In the genomic region with DNA sequence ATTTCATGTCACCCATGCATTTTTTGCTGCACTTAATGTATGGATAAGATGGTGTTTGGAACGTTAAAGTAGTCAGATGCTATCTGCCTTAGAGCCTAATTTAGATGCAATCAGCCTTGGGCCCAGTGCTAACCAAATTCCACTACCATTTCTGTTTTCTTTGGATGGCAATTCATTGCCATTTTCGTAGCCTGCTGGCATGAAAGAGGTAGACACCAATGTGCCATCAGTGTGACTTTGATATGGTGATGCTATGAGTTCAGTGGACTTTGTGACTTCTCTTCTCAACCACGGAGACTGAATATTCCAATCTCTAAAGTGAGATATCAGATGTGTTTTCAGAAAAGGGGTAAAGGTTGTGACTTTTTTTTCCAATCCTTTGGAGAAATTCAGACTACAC, we compare ENCODE assay signal across 1 cellular context.
TF ChIP-seq lines count a peak whose summit lies in the region.

No MANE protein-coding gene starts in this region.

TF ChIP-seq in K562, 482 proteins besides CTCF, POLR2A, EP300 and RAD21:
- no peak for TF ChIP-seq HNRNPL (IDR thresholded peaks at IDR 0.05; ENCODE audit: low read depth, low read length)
- TF ChIP-seq ZNF551 (CRISPR knock-in tag; IDR thresholded peaks at IDR 0.05) = no peak
- no peak for TF ChIP-seq NFYB (IDR thresholded peaks at IDR 0.05; ENCODE audit: extremely low read depth, insufficient read length)
